ENCODE assay signal across 4 cellular contexts in genomic region chr15:53903129-53903528, GRCh38.
"Had no signal": no experiment of that assay in that cellular context is flagged by ENCODE, and none has a peak within 500 bp of the region (broad histone marks: within the 10 kb centered on the region; RNA-seq: fewer than 3 reads in every experiment).

No MANE protein-coding gene starts in this region.

- H3K27ac ChIP-seq: HL-60 had no signal

- H3K4me3 ChIP-seq: K562 had no signal

- DNase-seq: IMR-90, KBM-7 had no signal
